In the genomic region with DNA sequence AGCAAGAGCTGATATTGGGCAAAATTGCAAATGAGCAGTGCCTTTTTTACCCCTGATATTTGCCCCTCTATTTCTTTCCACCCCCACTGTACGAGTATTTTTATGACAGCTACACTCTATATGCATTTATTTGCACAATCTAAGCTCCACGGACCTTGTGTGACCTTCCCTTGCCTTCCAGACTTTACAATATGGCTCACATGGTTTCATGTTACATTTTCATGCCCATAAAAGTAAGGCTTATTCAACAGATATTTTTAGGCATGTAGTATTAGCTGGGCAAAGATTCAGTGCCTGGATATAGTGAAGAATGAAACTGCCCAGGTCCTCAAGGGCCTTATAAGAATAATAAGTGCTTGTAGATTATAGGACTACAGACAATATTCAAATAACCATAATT, we compare ENCODE assay signal across 20 cellular contexts.
"Had no signal": no experiment of that assay in that cellular context is flagged by ENCODE, and none has a peak within 500 bp of the region (broad histone marks: within the 10 kb centered on the region; RNA-seq: fewer than 3 reads in every experiment).

No MANE protein-coding gene starts in this region.

- H3K4me1 ChIP-seq: left lung, right atrium auricular region, tibial nerve had no signal

- ATAC-seq: left lung had no signal

- H3K4me3 ChIP-seq: left lung, right atrium auricular region, tibial nerve had no signal

- H3K36me3 ChIP-seq: left lung, right atrium auricular region, tibial nerve had no signal

- DNase-seq: activated B cell treated with CpG ODN at 0.5 μM for 24 hours; activated CD4-positive, alpha-beta memory T cell treated with anti-CD3 and anti-CD28 coated beads for 36 hours; activated CD4-positive, alpha-beta T cell treated with anti-CD3 and anti-CD28 coated beads for 4 hours; activated gamma-delta T cell treated with Interleukin-2 at 50 U/mL for 16 hours; activated T-cell treated with anti-CD3 and anti-CD28 coated beads for 4 hours; effector CD4-positive, alpha-beta T cell; left lung; midbrain; nephron progenitor cell; nucleus accumbens; stimulated activated CD4-positive, alpha-beta T cell treated with anti-CD3 and anti-CD28 coated beads, Interleukin-2, amount 100 ng/mL, for 24 hours had no signal

- FAIRE-seq: bronchial epithelial cell, frontal cortex, keratinocyte, urothelium cell line had no signal

- H3K27me3 Mint-ChIP-seq: activated B cell treated with CpG ODN at 0.5 μM for 24 hours; activated CD4-positive, alpha-beta memory T cell treated with anti-CD3 and anti-CD28 coated beads for 36 hours; activated naive CD8-positive, alpha-beta T cell; stimulated activated naive CD8-positive, alpha-beta T cell treated with anti-CD3 and anti-CD28 coated beads, Interleukin-15, Interleukin-2, amounts not matched to agents 100 ng/mL and 50 ng/mL, for 24 hours had no signal

- H3K27ac Mint-ChIP-seq: activated B cell treated with CpG ODN at 0.5 μM for 24 hours; activated CD4-positive, alpha-beta memory T cell treated with anti-CD3 and anti-CD28 coated beads for 36 hours; activated naive CD8-positive, alpha-beta T cell; activated T-helper 1 cell treated with anti-CD3 and anti-CD28 coated beads, Interleukin-12 subunit alpha, Interleukin-12 subunit beta, Interleukin-2, Interleukin-4 antibody, amounts not matched to agents 30 ng/mL and 10 ng/mL and 1 ng/mL, durations not matched to agents 14 hours and 24 hours and 36 hours; nephron progenitor cell; stimulated activated naive CD8-positive, alpha-beta T cell treated with anti-CD3 and anti-CD28 coated beads, Interleukin-15, Interleukin-2, amounts not matched to agents 100 ng/mL and 50 ng/mL, for 24 hours had no signal

- H3K9me3 ChIP-seq: left lung, right atrium auricular region, tibial nerve had no signal

- H3K4me1 Mint-ChIP-seq: activated B cell treated with CpG ODN at 0.5 μM for 24 hours, nephron progenitor cell had no signal

- H3K27ac ChIP-seq: left lung, right atrium auricular region, tibial nerve had no signal

- H3K4me3 Mint-ChIP-seq: activated B cell treated with CpG ODN at 0.5 μM for 24 hours; activated CD4-positive, alpha-beta memory T cell treated with anti-CD3 and anti-CD28 coated beads for 36 hours; activated naive CD8-positive, alpha-beta T cell; activated T-helper 1 cell treated with anti-CD3 and anti-CD28 coated beads, Interleukin-12 subunit alpha, Interleukin-12 subunit beta, Interleukin-2, Interleukin-4 antibody, amounts not matched to agents 30 ng/mL and 10 ng/mL and 1 ng/mL, durations not matched to agents 14 hours and 24 hours and 36 hours; nephron progenitor cell; stimulated activated naive CD8-positive, alpha-beta T cell treated with anti-CD3 and anti-CD28 coated beads, Interleukin-15, Interleukin-2, amounts not matched to agents 100 ng/mL and 50 ng/mL, for 24 hours had no signal

- H3K36me3 Mint-ChIP-seq: activated CD4-positive, alpha-beta memory T cell treated with anti-CD3 and anti-CD28 coated beads for 36 hours; activated naive CD8-positive, alpha-beta T cell had no signal

- H3K27me3 ChIP-seq: left lung, right atrium auricular region, tibial nerve had no signal
